In the genomic region with DNA sequence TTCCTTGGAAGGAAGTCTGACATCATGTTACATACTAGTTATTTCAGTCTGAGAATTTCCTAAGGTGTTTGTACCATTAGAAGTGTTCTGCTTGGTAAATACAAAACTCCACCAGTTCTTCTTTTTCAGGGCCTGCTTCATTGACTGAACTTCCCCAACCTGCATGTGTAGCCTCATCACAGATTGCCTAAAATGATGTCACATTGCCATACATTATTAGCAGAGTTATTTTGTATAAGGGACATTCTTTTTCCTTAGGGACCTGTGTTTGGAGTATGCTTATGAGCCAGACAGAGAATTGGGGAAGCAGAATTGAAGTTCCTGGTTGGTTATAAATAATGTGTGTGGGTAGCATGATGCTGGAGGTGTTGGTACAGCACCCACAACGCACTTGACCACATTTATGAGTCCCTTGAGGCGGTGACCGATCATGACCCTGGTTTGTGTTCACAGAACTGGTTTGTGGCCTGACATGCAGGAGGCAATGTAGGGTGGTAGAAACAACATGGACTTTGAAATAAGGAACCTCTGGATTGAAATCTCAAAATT, we compare ENCODE assay signal across 1 cellular context.
A peak's percentile ranks its signal among the peaks of the same experiment; 100 is the strongest.
TF ChIP-seq lines count a peak whose summit lies in the region.

No MANE protein-coding gene starts in this region.

TF ChIP-seq in GM12878, 131 proteins besides CTCF, POLR2A, EP300 and RAD21 (continued from another document):
- TF ChIP-seq, protein P1, sequence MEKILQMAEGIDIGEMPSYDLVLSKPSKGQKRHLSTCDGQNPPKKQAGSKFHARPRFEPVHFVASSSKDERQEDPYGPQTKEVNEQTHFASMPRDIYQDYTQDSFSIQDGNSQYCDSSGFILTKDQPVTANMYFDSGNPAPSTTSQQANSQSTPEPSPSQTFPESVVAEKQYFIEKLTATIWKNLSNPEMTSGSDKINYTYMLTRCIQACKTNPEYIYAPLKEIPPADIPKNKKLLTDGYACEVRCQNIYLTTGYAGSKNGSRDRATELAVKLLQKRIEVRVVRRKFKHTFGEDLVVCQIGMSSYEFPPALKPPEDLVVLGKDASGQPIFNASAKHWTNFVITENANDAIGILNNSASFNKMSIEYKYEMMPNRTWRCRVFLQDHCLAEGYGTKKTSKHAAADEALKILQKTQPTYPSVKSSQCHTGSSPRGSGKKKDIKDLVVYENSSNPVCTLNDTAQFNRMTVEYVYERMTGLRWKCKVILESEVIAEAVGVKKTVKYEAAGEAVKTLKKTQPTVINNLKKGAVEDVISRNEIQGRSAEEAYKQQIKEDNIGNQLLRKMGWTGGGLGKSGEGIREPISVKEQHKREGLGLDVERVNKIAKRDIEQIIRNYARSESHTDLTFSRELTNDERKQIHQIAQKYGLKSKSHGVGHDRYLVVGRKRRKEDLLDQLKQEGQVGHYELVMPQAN (conservative IDR thresholded peaks at IDR 0.05): no peak
- TF ChIP-seq SMC3 (IDR thresholded peaks at IDR 0.05; ENCODE audit: borderline replicate concordance, low read length): peak; percentile 22; the same call in 1 of the 2 replicates
- TF ChIP-seq, protein P2, sequence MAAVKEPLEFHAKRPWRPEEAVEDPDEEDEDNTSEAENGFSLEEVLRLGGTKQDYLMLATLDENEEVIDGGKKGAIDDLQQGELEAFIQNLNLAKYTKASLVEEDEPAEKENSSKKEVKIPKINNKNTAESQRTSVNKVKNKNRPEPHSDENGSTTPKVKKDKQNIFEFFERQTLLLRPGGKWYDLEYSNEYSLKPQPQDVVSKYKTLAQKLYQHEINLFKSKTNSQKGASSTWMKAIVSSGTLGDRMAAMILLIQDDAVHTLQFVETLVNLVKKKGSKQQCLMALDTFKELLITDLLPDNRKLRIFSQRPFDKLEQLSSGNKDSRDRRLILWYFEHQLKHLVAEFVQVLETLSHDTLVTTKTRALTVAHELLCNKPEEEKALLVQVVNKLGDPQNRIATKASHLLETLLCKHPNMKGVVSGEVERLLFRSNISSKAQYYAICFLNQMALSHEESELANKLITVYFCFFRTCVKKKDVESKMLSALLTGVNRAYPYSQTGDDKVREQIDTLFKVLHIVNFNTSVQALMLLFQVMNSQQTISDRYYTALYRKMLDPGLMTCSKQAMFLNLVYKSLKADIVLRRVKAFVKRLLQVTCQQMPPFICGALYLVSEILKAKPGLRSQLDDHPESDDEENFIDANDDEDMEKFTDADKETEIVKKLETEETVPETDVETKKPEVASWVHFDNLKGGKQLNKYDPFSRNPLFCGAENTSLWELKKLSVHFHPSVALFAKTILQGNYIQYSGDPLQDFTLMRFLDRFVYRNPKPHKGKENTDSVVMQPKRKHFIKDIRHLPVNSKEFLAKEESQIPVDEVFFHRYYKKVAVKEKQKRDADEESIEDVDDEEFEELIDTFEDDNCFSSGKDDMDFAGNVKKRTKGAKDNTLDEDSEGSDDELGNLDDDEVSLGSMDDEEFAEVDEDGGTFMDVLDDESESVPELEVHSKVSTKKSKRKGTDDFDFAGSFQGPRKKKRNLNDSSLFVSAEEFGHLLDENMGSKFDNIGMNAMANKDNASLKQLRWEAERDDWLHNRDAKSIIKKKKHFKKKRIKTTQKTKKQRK (IDR thresholded peaks at IDR 0.05; ENCODE audit: low read depth, low read length): no peak
- peak; percentile 96 for TF ChIP-seq TBL1XR1 (IDR thresholded peaks at IDR 0.05; ENCODE audit: low read depth, low read length)
- peak; percentile 93 for TF ChIP-seq NFIC (IDR thresholded peaks at IDR 0.05; ENCODE audit: low read depth, low read length)
- no peak for TF ChIP-seq NRF1 (conservative IDR thresholded peaks at IDR 0.05; ENCODE audit: low read depth, low read length)
- TF ChIP-seq, protein P3, sequence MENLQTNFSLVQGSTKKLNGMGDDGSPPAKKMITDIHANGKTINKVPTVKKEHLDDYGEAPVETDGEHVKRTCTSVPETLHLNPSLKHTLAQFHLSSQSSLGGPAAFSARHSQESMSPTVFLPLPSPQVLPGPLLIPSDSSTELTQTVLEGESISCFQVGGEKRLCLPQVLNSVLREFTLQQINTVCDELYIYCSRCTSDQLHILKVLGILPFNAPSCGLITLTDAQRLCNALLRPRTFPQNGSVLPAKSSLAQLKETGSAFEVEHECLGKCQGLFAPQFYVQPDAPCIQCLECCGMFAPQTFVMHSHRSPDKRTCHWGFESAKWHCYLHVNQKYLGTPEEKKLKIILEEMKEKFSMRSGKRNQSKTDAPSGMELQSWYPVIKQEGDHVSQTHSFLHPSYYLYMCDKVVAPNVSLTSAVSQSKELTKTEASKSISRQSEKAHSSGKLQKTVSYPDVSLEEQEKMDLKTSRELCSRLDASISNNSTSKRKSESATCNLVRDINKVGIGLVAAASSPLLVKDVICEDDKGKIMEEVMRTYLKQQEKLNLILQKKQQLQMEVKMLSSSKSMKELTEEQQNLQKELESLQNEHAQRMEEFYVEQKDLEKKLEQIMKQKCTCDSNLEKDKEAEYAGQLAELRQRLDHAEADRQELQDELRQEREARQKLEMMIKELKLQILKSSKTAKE (IDR thresholded peaks at IDR 0.05; ENCODE audit: low read depth, poor library complexity, severe bottlenecking): peak; percentile 95
- TF ChIP-seq, protein P4, sequence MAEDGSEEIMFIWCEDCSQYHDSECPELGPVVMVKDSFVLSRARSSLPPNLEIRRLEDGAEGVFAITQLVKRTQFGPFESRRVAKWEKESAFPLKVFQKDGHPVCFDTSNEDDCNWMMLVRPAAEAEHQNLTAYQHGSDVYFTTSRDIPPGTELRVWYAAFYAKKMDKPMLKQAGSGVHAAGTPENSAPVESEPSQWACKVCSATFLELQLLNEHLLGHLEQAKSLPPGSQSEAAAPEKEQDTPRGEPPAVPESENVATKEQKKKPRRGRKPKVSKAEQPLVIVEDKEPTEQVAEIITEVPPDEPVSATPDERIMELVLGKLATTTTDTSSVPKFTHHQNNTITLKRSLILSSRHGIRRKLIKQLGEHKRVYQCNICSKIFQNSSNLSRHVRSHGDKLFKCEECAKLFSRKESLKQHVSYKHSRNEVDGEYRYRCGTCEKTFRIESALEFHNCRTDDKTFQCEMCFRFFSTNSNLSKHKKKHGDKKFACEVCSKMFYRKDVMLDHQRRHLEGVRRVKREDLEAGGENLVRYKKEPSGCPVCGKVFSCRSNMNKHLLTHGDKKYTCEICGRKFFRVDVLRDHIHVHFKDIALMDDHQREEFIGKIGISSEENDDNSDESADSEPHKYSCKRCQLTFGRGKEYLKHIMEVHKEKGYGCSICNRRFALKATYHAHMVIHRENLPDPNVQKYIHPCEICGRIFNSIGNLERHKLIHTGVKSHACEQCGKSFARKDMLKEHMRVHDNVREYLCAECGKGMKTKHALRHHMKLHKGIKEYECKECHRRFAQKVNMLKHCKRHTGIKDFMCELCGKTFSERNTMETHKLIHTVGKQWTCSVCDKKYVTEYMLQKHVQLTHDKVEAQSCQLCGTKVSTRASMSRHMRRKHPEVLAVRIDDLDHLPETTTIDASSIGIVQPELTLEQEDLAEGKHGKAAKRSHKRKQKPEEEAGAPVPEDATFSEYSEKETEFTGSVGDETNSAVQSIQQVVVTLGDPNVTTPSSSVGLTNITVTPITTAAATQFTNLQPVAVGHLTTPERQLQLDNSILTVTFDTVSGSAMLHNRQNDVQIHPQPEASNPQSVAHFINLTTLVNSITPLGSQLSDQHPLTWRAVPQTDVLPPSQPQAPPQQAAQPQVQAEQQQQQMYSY (CRISPR knock-in tag; IDR thresholded peaks at IDR 0.05): no peak
- TF ChIP-seq ZNF207 (IDR thresholded peaks at IDR 0.05; ENCODE audit: borderline replicate concordance): no peak; the same call in 1 of the 2 replicates
- TF ChIP-seq POLR2AphosphoS5 (IDR thresholded peaks at IDR 0.05; ENCODE audit: low read length): no peak
- peak; percentile 96 for TF ChIP-seq ATF7 (IDR thresholded peaks at IDR 0.05; ENCODE audit: low read depth)
